In the genomic region with DNA sequence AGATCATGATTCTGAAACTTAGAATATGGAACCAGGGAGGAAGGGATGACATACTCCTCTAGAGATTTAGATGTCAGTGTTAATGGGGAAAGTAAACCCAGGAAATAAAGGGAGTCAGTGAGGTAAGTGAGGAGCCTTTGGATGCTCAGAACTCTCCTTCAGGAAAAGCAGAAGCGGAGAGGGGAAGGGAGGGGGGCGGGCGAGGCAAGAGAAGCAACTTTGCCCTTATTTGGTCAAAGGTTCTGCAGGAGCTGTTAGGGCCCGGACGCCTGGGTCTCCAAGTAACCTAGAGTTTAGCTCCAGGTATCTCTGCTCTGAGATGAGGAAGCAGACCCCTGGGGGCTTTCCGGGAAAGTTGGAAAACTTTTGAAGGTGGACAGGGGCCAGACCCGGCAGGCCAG, we compare ENCODE assay signal across 1 cellular context.
TF ChIP-seq lines count a peak whose summit lies in the region.

No MANE protein-coding gene starts in this region.

TF ChIP-seq in liver, 16 proteins besides CTCF, POLR2A, EP300 and RAD21 (continued from another document):
- TF ChIP-seq, protein P1, sequence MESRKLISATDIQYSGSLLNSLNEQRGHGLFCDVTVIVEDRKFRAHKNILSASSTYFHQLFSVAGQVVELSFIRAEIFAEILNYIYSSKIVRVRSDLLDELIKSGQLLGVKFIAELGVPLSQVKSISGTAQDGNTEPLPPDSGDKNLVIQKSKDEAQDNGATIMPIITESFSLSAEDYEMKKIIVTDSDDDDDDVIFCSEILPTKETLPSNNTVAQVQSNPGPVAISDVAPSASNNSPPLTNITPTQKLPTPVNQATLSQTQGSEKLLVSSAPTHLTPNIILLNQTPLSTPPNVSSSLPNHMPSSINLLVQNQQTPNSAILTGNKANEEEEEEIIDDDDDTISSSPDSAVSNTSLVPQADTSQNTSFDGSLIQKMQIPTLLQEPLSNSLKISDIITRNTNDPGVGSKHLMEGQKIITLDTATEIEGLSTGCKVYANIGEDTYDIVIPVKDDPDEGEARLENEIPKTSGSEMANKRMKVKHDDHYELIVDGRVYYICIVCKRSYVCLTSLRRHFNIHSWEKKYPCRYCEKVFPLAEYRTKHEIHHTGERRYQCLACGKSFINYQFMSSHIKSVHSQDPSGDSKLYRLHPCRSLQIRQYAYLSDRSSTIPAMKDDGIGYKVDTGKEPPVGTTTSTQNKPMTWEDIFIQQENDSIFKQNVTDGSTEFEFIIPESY (IDR thresholded peaks at IDR 0.05), result no peak
- TF ChIP-seq, protein P2, sequence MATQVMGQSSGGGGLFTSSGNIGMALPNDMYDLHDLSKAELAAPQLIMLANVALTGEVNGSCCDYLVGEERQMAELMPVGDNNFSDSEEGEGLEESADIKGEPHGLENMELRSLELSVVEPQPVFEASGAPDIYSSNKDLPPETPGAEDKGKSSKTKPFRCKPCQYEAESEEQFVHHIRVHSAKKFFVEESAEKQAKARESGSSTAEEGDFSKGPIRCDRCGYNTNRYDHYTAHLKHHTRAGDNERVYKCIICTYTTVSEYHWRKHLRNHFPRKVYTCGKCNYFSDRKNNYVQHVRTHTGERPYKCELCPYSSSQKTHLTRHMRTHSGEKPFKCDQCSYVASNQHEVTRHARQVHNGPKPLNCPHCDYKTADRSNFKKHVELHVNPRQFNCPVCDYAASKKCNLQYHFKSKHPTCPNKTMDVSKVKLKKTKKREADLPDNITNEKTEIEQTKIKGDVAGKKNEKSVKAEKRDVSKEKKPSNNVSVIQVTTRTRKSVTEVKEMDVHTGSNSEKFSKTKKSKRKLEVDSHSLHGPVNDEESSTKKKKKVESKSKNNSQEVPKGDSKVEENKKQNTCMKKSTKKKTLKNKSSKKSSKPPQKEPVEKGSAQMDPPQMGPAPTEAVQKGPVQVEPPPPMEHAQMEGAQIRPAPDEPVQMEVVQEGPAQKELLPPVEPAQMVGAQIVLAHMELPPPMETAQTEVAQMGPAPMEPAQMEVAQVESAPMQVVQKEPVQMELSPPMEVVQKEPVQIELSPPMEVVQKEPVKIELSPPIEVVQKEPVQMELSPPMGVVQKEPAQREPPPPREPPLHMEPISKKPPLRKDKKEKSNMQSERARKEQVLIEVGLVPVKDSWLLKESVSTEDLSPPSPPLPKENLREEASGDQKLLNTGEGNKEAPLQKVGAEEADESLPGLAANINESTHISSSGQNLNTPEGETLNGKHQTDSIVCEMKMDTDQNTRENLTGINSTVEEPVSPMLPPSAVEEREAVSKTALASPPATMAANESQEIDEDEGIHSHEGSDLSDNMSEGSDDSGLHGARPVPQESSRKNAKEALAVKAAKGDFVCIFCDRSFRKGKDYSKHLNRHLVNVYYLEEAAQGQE (IDR thresholded peaks at IDR 0.05), result no peak
- no peak for TF ChIP-seq RXRA (IDR thresholded peaks at IDR 0.05)
